In the genomic region with DNA sequence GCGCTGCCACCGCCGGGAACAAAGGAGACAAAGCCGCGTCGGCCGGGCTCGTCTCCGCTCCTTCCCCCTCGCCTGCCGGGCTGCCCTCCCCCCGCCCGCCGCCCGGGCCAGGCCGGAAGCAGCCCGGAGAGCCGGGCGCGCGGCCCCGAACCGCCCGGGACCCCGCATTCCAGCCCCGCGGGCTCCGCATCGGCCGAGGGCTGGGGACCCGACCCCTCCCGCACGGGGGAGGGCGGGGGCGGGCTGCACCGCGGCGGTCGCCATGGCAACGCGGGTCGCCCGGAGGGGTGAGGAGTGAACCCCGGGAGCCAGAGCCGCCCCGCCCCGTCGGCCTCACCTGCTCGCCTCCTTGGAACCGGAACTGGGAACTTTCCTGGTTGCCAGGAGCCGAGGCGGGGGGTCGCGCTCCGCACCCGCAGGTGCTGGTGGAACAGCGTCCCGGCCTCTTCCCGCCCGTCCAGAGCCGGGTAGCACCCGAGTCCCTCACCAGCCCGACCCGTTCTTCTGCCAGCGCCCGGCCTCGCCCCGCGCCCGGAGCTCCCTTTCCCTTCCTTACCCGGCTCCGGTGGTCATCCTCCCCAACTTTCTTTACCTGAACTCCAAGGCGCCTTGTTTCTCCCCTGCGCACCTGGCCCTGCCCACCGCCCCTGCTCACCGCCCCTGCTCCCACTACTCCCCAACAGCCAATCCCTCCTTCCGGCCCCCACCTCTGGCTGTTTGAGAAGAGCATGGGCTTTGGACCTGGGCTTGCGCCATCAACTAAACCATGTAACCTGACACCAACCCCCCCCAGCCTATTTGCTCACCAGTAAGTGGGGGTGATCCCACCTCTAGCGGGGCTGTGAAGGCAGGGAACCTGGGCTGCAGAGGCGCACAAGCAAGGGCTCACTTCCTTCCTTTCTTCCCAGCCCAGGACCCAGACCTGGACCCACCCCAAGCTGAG, we compare ENCODE assay signal across 8 cellular contexts. TPM values are rescaled to one million over a fixed set of nuclear protein-coding genes. Genes with fewer than 3 reads are reported as not detected.
DNase-seq lines count a peak whose midpoint lies in the region; ATAC-seq, FAIRE-seq and TF ChIP-seq lines count a peak whose summit lies in the region.

A gene with protein sequence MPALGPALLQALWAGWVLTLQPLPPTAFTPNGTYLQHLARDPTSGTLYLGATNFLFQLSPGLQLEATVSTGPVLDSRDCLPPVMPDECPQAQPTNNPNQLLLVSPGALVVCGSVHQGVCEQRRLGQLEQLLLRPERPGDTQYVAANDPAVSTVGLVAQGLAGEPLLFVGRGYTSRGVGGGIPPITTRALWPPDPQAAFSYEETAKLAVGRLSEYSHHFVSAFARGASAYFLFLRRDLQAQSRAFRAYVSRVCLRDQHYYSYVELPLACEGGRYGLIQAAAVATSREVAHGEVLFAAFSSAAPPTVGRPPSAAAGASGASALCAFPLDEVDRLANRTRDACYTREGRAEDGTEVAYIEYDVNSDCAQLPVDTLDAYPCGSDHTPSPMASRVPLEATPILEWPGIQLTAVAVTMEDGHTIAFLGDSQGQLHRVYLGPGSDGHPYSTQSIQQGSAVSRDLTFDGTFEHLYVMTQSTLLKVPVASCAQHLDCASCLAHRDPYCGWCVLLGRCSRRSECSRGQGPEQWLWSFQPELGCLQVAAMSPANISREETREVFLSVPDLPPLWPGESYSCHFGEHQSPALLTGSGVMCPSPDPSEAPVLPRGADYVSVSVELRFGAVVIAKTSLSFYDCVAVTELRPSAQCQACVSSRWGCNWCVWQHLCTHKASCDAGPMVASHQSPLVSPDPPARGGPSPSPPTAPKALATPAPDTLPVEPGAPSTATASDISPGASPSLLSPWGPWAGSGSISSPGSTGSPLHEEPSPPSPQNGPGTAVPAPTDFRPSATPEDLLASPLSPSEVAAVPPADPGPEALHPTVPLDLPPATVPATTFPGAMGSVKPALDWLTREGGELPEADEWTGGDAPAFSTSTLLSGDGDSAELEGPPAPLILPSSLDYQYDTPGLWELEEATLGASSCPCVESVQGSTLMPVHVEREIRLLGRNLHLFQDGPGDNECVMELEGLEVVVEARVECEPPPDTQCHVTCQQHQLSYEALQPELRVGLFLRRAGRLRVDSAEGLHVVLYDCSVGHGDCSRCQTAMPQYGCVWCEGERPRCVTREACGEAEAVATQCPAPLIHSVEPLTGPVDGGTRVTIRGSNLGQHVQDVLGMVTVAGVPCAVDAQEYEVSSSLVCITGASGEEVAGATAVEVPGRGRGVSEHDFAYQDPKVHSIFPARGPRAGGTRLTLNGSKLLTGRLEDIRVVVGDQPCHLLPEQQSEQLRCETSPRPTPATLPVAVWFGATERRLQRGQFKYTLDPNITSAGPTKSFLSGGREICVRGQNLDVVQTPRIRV (N-terminal part only) (minus strand): TSS at position 671 of the 943 bp plus-strand sequence. CDS start 5,475 bp downstream, outside the sequence.

- no peaks in the 10 kb centered on the region for H3K9me2 ChIP-seq in MM.1S (replicated peaks; ENCODE audit: insufficient read depth, low read length)

- peak; percentile 88 for DNase-seq in GM13977 (ENCODE audit: low spot score)
- peak; percentile 34 for DNase-seq in MM.1S
- peak; percentile 49 for DNase-seq in T-helper 2 cell treated with Interferon-gamma antibody and Interleukin-4, amounts not matched to agents 5 μg/mL and 100 μg/mL, for 36 hours (ENCODE audit: low spot score)
- DNase-seq in GM12878 (ENCODE audit: low read depth, low spot score): no peak
- DNase-seq in hippocampal formation (lab: John Stamatoyannopoulos, UW): peak; percentile 77 to 83
- no peak for DNase-seq in pulmonary artery endothelial cell (ENCODE audit: low read depth, low spot score)
- no peak for DNase-seq in foreskin melanocyte

- CTCF ChIA-PET in GM12878 (lab: Yijun Ruan, JAX): interaction anchor here (2.0 to 12.5 kb wide), 2 partner anchors 21 to 29 kb away, joined by 9 to 757 read pairs; no protein-coding TSS in a partner anchor

- no peaks in the 10 kb centered on the region for H3K9me3 Mint-ChIP-seq in T-helper 2 cell treated with Interferon-gamma antibody and Interleukin-4, amounts not matched to agents 5 μg/mL and 100 μg/mL, for 36 hours

- BruUV-seq in GM12878 (replicated peaks; lab: Mats Ljungman, UMichigan): no TSS peak

- H3K4me1 ChIP-seq in MM.1S (ENCODE audit: low read length) (no peaks in the 10 kb centered on the region), GM12878 (ENCODE audit: control insufficient read depth, insufficient read depth, low read length) (peaks cover 27% of the 10 kb centered on the region)

- ATAC-seq in GM12878 (peak; percentile 72), GM18505 (IDR thresholded peaks at IDR 0.05; ENCODE audit: unreplicated experiment) (no peak)

- H3K79me2 ChIP-seq in MM.1S (ENCODE audit: low read length) (no peaks in the 10 kb centered on the region), GM12878 (ENCODE audit: control insufficient read depth, insufficient read depth, low read length) (no peaks in the 10 kb centered on the region)

- TF ChIP-seq POLR2A in GM12878 (IDR thresholded peaks at IDR 0.05; ENCODE audit: low read depth, low read length): peak; percentile 32; the same call in 1 of the 2 replicates
- no peak for TF ChIP-seq POLR2A in GM18505 (IDR thresholded peaks at IDR 0.05; ENCODE audit: borderline replicate concordance, extremely low read depth, insufficient read depth, insufficient read length)

- H3K4me3 ChIP-seq in MM.1S (ENCODE audit: low read length): peak within 1 kb of the TSS; percentile 67
- H3K4me3 ChIP-seq in GM12878: peak within 1 kb of the TSS; percentile 68

- H3K9me3 ChIP-seq in MM.1S (replicated peaks; ENCODE audit: insufficient read depth, low read length) (no peaks in the 10 kb centered on the region), GM12878 (replicated peaks; ENCODE audit: control insufficient read depth, insufficient read depth, low read length) (no peaks in the 10 kb centered on the region)

- H3K27me3 Mint-ChIP-seq in T-helper 2 cell treated with Interferon-gamma antibody and Interleukin-4, amounts not matched to agents 5 μg/mL and 100 μg/mL, for 36 hours (ENCODE audit: low read depth): peaks cover 24% of the 10 kb centered on the region

- H4K20me1 ChIP-seq in MM.1S (ENCODE audit: insufficient read depth, low read length): no peaks in the 10 kb centered on the region
- H4K20me1 ChIP-seq in GM12878 (ENCODE audit: control insufficient read depth, insufficient read depth): no peaks in the 10 kb centered on the region

- peak within 1 kb of the TSS; percentile 51; the same call in 1 of the 2 replicates for H2AFZ ChIP-seq in MM.1S (ENCODE audit: low read length)
- peak within 1 kb of the TSS; percentile 77 for H2AFZ ChIP-seq in GM12878 (ENCODE audit: control insufficient read depth, low read depth, low read length)

- 14% methylated on average over 30 of the region's 80 CpGs for WGBS in GM12878 (ENCODE audit: insufficient coverage, insufficient replicate concordance, low lambda C conversion rate, missing lambda C conversion rate)

- H3K27ac ChIP-seq in MM.1S (ENCODE audit: low read length) (no peak within 1 kb of the TSS), GM12878 (ENCODE audit: control insufficient read depth, insufficient read depth) (no peak within 1 kb of the TSS)

- H3K36me3 ChIP-seq in MM.1S (replicated peaks; ENCODE audit: insufficient read depth, low read length) (no peaks in the 10 kb centered on the region), GM12878 (ENCODE audit: control insufficient read depth in 2 of 2, insufficient read depth in 2 of 2, low read length in 1 of 2) (peaks cover 2 to 16% of the 10 kb centered on the region in 2 experiments; a peak in 2 of 4 replicates)

- RAD21 ChIA-PET in GM12878 (lab: Charles Lee; ENCODE audit: unreplicated experiment): interaction anchor here (0.6 to 1.8 kb wide), 3 partner anchors 10 to 29 kb away, joined by 3 to 6 read pairs (median 3); a partner anchor contains a TSS

- TF ChIP-seq CTCF in GM13977 (IDR thresholded peaks at IDR 0.05; ENCODE audit: extremely low read depth, insufficient read depth, missing control alignments): no peak
- TF ChIP-seq CTCF in MM.1S (IDR thresholded peaks at IDR 0.05; ENCODE audit: low read length): no peak
- TF ChIP-seq CTCF in GM12878 (IDR thresholded peaks at IDR 0.05 in 2 of 3, conservative IDR thresholded peaks at IDR 0.05 in 1 of 3; ENCODE audit: control insufficient read depth in 2 of 3, extremely low read depth in 1 of 3, insufficient read depth in 1 of 3, low read depth in 3 of 3, low read length in 3 of 3): no peak

- in situ Hi-C loops in GM13977 (cut with MboI; ENCODE audit: low pct_unique_long_range_greater_than_20kb, low sequenced_read_pairs, unreplicated experiment): loop anchor here (10.0 kb wide), 1 partner anchor 235 kb away; no protein-coding TSS in a partner anchor
- in situ Hi-C loops in GM12878 (cut with MboI): no loop called here

- TF ChIP-seq EP300 in GM12878 (IDR thresholded peaks at IDR 0.05; ENCODE audit: borderline replicate concordance in 1 of 2, control insufficient read depth in 1 of 2, low read depth in 2 of 2, low read length in 2 of 2): no peak

- H3K9ac ChIP-seq in MM.1S (ENCODE audit: low read length) (no peak within 1 kb of the TSS), GM12878 (ENCODE audit: control insufficient read depth, insufficient read depth, low read length) (peak within 1 kb of the TSS; percentile 60; the same call in 1 of the 2 replicates)

- POLR2A ChIA-PET in GM12878 (lab: Charles Lee): no interaction called here

- intact Hi-C loops in GM12878 (cut with micrococcal nuclease; ENCODE audit: unreplicated experiment): no loop called here

- H3K4me3 Mint-ChIP-seq in T-helper 2 cell treated with Interferon-gamma antibody and Interleukin-4, amounts not matched to agents 5 μg/mL and 100 μg/mL, for 36 hours: peak within 1 kb of the TSS; percentile 76

- H3K36me3 Mint-ChIP-seq in T-helper 2 cell treated with Interferon-gamma antibody and Interleukin-4, amounts not matched to agents 5 μg/mL and 100 μg/mL, for 36 hours (ENCODE audit: low read depth): peaks cover 8% of the 10 kb centered on the region

- H3K4me1 Mint-ChIP-seq in T-helper 2 cell treated with Interferon-gamma antibody and Interleukin-4, amounts not matched to agents 5 μg/mL and 100 μg/mL, for 36 hours (ENCODE audit: low read depth): peaks cover 6% of the 10 kb centered on the region

- TF ChIP-seq RAD21 in GM12878 (IDR thresholded peaks at IDR 0.05; ENCODE audit: insufficient read depth, low read depth, low read length): no peak

- FAIRE-seq in GM12878 (lab: Jason Lieb, UNC): no peak

- SMC1A ChIA-PET in GM12878 (lab: Charles Lee; ENCODE audit: uncharacterized antibody, unreplicated experiment): interaction anchor here (1.2 kb wide), 1 partner anchor 29 kb away, joined by 4 read pairs; no protein-coding TSS in a partner anchor

- peaks cover 6% of the 10 kb centered on the region for H3F3A ChIP-seq in MM.1S (ENCODE audit: insufficient read depth, low read length)

- peak within 1 kb of the TSS; percentile 7 for H3K27ac Mint-ChIP-seq in T-helper 2 cell treated with Interferon-gamma antibody and Interleukin-4, amounts not matched to agents 5 μg/mL and 100 μg/mL, for 36 hours

- H3K27me3 ChIP-seq in MM.1S (replicated peaks; ENCODE audit: insufficient read depth, low read length) (peaks cover 18% of the 10 kb centered on the region), GM12878 (replicated peaks in 1 of 2; ENCODE audit: control insufficient read depth in 2 of 2, insufficient read depth in 2 of 2, low read length in 1 of 2) (no peaks in the 10 kb centered on the region)

- H3K4me2 ChIP-seq in MM.1S (ENCODE audit: low read depth, low read length) (peak within 1 kb of the TSS; percentile 85), GM12878 (ENCODE audit: control insufficient read depth, insufficient read depth) (peak within 1 kb of the TSS; percentile 77)

RNA-seq across cellular contexts. Expression of the gene that starts here (rescaled TPM):
- 58.5 and 61.2 TPM in 2 replicates for total RNA-seq in GM12878 (2013; cell fraction: nucleolus; rRNA removed)
- 4.8 and 8.0 TPM in 2 replicates for total RNA-seq in GM12878 (2014; rRNA removed)
- 4.9 and 6.0 TPM in 2 replicates for total RNA-seq in GM12878 (2014; rRNA removed; fragmentation: Illumina TruSeq; extraction: Trizol)
- total RNA-seq in GM12878 (2021): 14.7 and 15.1 TPM in 2 replicates
- 8.9 TPM for polyA plus RNA-seq in GM12878 (2011; ENCODE audit: low read depth)
- polyA plus RNA-seq in GM12878 (2011; rRNA removed): 8.6 and 14.3 TPM in 2 replicates
- 15.3 and 20.0 TPM in 2 replicates for polyA plus RNA-seq in GM12878 (2011; cell fraction: cytosol; rRNA removed)
- polyA plus RNA-seq in GM12878 (2011; cell fraction: nucleus; rRNA removed): 233 and 263 TPM in 2 replicates
- 5.4 and 8.2 TPM in 2 replicates for polyA plus RNA-seq in GM12878 (2012)
- 3.2 and 5.7 TPM in 2 replicates for polyA plus RNA-seq in GM12878 (2014; fragmentation: Illumina TruSeq; extraction: Trizol)
- under 1 TPM; 0.18 to 0.47 TPM for polyA plus RNA-seq in GM12878 (2014; fragmentation: Nextera tagmentation; extraction: Ambion mirVana)
- polyA plus RNA-seq in GM12878 (2014; rRNA removed): 12.2 and 15.2 TPM in 2 replicates
- polyA plus RNA-seq in GM12878 (2016; fragmentation: Nextera tagmentation; extraction: Ambion mirVana): 1 to 10 TPM; 3.3 to 3.9 TPM
- 10.8 and 27.2 TPM in 2 replicates for polyA minus RNA-seq in GM12878 (2011; rRNA and poly(A)+ RNA removed)
- 9.7 and 14.7 TPM in 2 replicates for polyA minus RNA-seq in GM12878 (2011; cell fraction: cytosol; rRNA and poly(A)+ RNA removed)
- polyA minus RNA-seq in GM12878 (2011; cell fraction: nucleus; rRNA and poly(A)+ RNA removed): 49.9 and 68.0 TPM in 2 replicates
- 9.3 and 16.2 TPM in 2 replicates for total RNA-seq in pulmonary artery endothelial cell

Comparison
In these comparisons a context has a peak if more than half of its experiments do, and no peak if none do; other contexts are left out.
1. DNase-seq: peak in GM13977 (single experiment), MM.1S (single experiment), T-helper 2 cell treated with Interferon-gamma antibody and Interleukin-4, amounts not matched to agents 5 μg/mL and 100 μg/mL, for 36 hours (single experiment) and hippocampal formation (2 of 2); none in GM12878 (single experiment), pulmonary artery endothelial cell (single experiment) and foreskin melanocyte (single experiment).